8 cellular contexts compared by ENCODE assay signal in genomic region chr19:5680437-5681368, GRCh38. TPM values are rescaled to one million over a fixed set of nuclear protein-coding genes. Genes with fewer than 3 reads are reported as not detected.
DNase-seq lines count a peak whose midpoint lies in the region; ATAC-seq and TF ChIP-seq lines count a peak whose summit lies in the region.

Gene HSD11B1L, plus strand, starts transcription at chr19:5681027. Its CDS starts 3,806 bp downstream, at chr19:5684833.
Gene MICOS13, minus strand, starts transcription at chr19:5680516. Its CDS starts 30 bp downstream, at chr19:5680486.

- H3K27me3 Mint-ChIP-seq in chondrocyte (ENCODE audit: low read depth) = no peaks in the 10 kb centered on the region

- peak within 1 kb of the TSS; percentile 87 for H3K4me3 ChIP-seq in kidney epithelial cell (ENCODE audit: low read depth, low read length)

- no peaks in the 10 kb centered on the region for H3K27me3 ChIP-seq in kidney epithelial cell (ENCODE audit: control insufficient read depth, insufficient read depth, low read length)

- H3K9me3 Mint-ChIP-seq in chondrocyte (ENCODE audit: low read depth) = no peaks in the 10 kb centered on the region

- peak; percentile 86 for ATAC-seq in GM19035 (IDR thresholded peaks at IDR 0.05; ENCODE audit: unreplicated experiment)
- peak; percentile 89 for ATAC-seq in HG03354 (IDR thresholded peaks at IDR 0.05; ENCODE audit: poor library complexity, severe bottlenecking, unreplicated experiment)

- H3K27ac Mint-ChIP-seq in chondrocyte (ENCODE audit: unreplicated experiment) = peak within 1 kb of the TSS; percentile 97

- H3K4me3 Mint-ChIP-seq in chondrocyte (ENCODE audit: unreplicated experiment) = peak within 1 kb of the TSS; percentile 100

- TF ChIP-seq CTCF in AG09319 (IDR thresholded peaks at IDR 0.05; ENCODE audit: low read depth, low read length) (no peak), chondrocyte (IDR thresholded peaks at IDR 0.05) (peak; percentile 7), kidney epithelial cell (IDR thresholded peaks at IDR 0.05; ENCODE audit: insufficient read depth, low read length, poor library complexity, severe bottlenecking) (no peak)

- no peaks in the 10 kb centered on the region for H3K36me3 ChIP-seq in kidney epithelial cell (ENCODE audit: control insufficient read depth, insufficient read depth, low read length)

- peaks cover 24% of the 10 kb centered on the region for H3K4me1 Mint-ChIP-seq in chondrocyte (ENCODE audit: low read depth)

- H3K36me3 Mint-ChIP-seq in chondrocyte (ENCODE audit: low read depth) = no peaks in the 10 kb centered on the region

- DNase-seq in AG09319 (ENCODE audit: extremely low read depth, low read depth) (peak; percentile 97), NCI-H446 treated with DMSO at 0.1 percent for 48 hours (lab: John Stamatoyannopoulos, UW) (peak; percentile 98), chondrocyte (ENCODE audit: low spot score) (peak; percentile 99), kidney epithelial cell (ENCODE audit: low read depth) (peak; percentile 97)
- peak; percentile 97 for DNase-seq in activated CD4-positive, alpha-beta T cell treated with anti-CD3 and anti-CD28 coated beads for 1 hour
- DNase-seq in stimulated activated CD4-positive, alpha-beta T cell treated with anti-CD3 and anti-CD28 coated beads, Interleukin-15, amount 100 ng/mL, for 48 hours (ENCODE audit: low read depth in 2 of 2) = peak; percentile 97 to 98

RNA-seq across cellular contexts. Expression of gene HSD11B1L, which starts in this region (rescaled TPM):
- total RNA-seq in chondrocyte = 7.2 to 9.9 TPM (median 9.9 TPM) in 3 replicates
- total RNA-seq in kidney epithelial cell = 7.4 and 11.4 TPM in 2 replicates

RNA-seq across cellular contexts. Expression of gene MICOS13, which starts in this region (rescaled TPM):
- total RNA-seq in chondrocyte (61.0 to 66.6 TPM (median 65.3 TPM) in 3 replicates), kidney epithelial cell (47.0 and 55.4 TPM in 2 replicates)

Comparison
In these comparisons a context has a peak if more than half of its experiments do, and no peak if none do; other contexts are left out.
1. Peak in every context shown above with its lines: DNase-seq, ATAC-seq and H3K4me3 ChIP-seq.